ENCODE assay signal across 10 cellular contexts in the genomic region with DNA sequence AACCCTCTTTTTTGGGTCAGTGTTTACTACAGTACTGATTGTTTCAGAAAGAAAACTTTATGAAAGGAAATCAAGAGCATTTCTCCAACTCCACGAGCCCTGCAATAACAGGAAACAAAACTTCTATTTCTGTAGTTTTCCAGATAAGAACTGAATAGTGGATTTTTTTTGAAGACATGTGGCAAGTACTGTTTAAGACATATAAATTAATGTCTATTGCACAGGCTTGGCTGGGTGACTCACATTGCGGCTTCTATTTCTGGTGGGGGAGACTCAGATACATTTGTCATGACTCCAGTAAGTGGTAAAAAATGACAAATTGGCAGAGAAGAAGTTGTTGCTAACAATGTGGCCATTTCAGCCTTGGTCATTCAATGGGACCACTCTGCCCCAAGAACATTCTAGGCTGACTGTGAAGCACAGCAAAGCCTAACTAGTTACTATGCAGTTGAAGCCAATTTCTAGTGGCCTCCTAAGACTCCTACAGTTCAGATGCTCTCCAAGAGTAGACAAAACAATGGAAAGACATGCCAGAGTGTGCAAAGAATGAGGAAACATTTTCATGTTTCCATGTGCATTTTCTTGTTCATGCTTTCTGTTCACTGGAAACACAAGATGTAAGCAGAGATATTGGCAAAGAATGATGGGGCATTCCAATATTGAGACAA.
DNase-seq lines count a peak whose midpoint lies in the region; ATAC-seq, FAIRE-seq and TF ChIP-seq lines count a peak whose summit lies in the region.
"Had no signal": no experiment of that assay in that cellular context is flagged by ENCODE, and none has a peak within 500 bp of the region (broad histone marks: within the 10 kb centered on the region; RNA-seq: fewer than 3 reads in every experiment).

No MANE protein-coding gene starts in this region.

- FAIRE-seq in urothelium cell line (lab: Jason Lieb, UNC), result no peak

- H3K4me1 Mint-ChIP-seq in T-helper 17 cell, result peaks cover 2% of the 10 kb centered on the region

- TF ChIP-seq CTCF in gastroesophageal sphincter (IDR thresholded peaks at IDR 0.05), result no peak

- H3K36me3 ChIP-seq in gastroesophageal sphincter, result no peaks in the 10 kb centered on the region

- TF ChIP-seq POLR2A in gastroesophageal sphincter (IDR thresholded peaks at IDR 0.05) (no peak), GM18505 (IDR thresholded peaks at IDR 0.05; ENCODE audit: borderline replicate concordance, extremely low read depth, insufficient read depth, insufficient read length) (no peak)

- peak; percentile 93 for ATAC-seq in SK-N-SH treated with all-trans-retinoic acid at 6 μM for 48 hours
- peak; percentile 61 for ATAC-seq in gastroesophageal sphincter
- no peak for ATAC-seq in HG02588 (IDR thresholded peaks at IDR 0.05; ENCODE audit: unreplicated experiment)
- ATAC-seq in GM18505 (IDR thresholded peaks at IDR 0.05; ENCODE audit: unreplicated experiment), result no peak
- ATAC-seq in T-helper 17 cell, result no peak

- H3K4me1 ChIP-seq in gastroesophageal sphincter, result peaks cover 0 to 5% (median 0%) of the 10 kb centered on the region in 3 donors

- H3K9me3 ChIP-seq in gastroesophageal sphincter (no peaks in the 10 kb centered on the region), T-helper 17 cell (ENCODE audit: control insufficient read depth, low read length, poor library complexity, severe bottlenecking) (no peaks in the 10 kb centered on the region)

- H3K27ac Mint-ChIP-seq in T-helper 17 cell, result no peak overlapping the region

- peak; percentile 49 for DNase-seq in stimulated activated CD4-positive, alpha-beta T cell treated with anti-CD3 and anti-CD28 coated beads, Interleukin-15, amount 100 ng/mL, for 24 hours
- no peak for DNase-seq in stimulated activated CD4-positive, alpha-beta T cell treated with anti-CD3 and anti-CD28 coated beads, Interleukin-4, amount 100 ng/mL, for 4 hours
- peak; percentile 52 for DNase-seq in urothelium cell line (ENCODE audit: low spot score)
- DNase-seq in T-helper 17 cell, result no peak
- DNase-seq: activated effector memory CD4-positive, alpha-beta T cell treated with Interleukin-2 at 50 U/mL for 16 hours had no signal

- TF ChIP-seq EP300 in gastroesophageal sphincter (IDR thresholded peaks at IDR 0.05), result no peak

- WGBS in gastroesophageal sphincter (ENCODE audit: low coverage in 1 of 2), 2 donors, result 10 to 49% methylated on average over 2 of the region's 2 CpGs

- no peak overlapping the region for H3K27ac ChIP-seq in gastroesophageal sphincter

- H3K4me3 ChIP-seq in gastroesophageal sphincter, result no peak overlapping the region
- H3K4me3 ChIP-seq: skin epidermis had no signal

- no peaks in the 10 kb centered on the region for H3K36me3 Mint-ChIP-seq in T-helper 17 cell (ENCODE audit: low read depth)

- H3K4me3 Mint-ChIP-seq in T-helper 17 cell, result no peak overlapping the region

- H3K27me3 Mint-ChIP-seq in T-helper 17 cell, result peaks cover 32% of the 10 kb centered on the region

- H3K27me3 ChIP-seq in gastroesophageal sphincter, result no peaks in the 10 kb centered on the region

TF ChIP-seq in SK-N-SH treated with all-trans-retinoic acid at 6 μM for 48 hours, 23 proteins besides CTCF, POLR2A, EP300 and RAD21:
- peak; percentile 75 for TF ChIP-seq ISL1 (CRISPR knock-in tag; IDR thresholded peaks at IDR 0.05)
- TF ChIP-seq ZNF8 (CRISPR knock-in tag; IDR thresholded peaks at IDR 0.05), result no peak
- no peak for TF ChIP-seq RARB (CRISPR knock-in tag; IDR thresholded peaks at IDR 0.05)
- TF ChIP-seq ZFP3 (CRISPR knock-in tag; IDR thresholded peaks at IDR 0.05), result peak; percentile 56; the same call in 1 of the 2 replicates
- TF ChIP-seq, protein P1, sequence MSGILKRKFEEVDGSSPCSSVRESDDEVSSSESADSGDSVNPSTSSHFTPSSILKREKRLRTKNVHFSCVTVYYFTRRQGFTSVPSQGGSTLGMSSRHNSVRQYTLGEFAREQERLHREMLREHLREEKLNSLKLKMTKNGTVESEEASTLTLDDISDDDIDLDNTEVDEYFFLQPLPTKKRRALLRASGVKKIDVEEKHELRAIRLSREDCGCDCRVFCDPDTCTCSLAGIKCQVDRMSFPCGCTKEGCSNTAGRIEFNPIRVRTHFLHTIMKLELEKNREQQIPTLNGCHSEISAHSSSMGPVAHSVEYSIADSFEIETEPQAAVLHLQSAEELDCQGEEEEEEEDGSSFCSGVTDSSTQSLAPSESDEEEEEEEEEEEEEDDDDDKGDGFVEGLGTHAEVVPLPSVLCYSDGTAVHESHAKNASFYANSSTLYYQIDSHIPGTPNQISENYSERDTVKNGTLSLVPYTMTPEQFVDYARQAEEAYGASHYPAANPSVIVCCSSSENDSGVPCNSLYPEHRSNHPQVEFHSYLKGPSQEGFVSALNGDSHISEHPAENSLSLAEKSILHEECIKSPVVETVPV (CRISPR knock-in tag; IDR thresholded peaks at IDR 0.05), result 0 out of 2 replicates have a peak, but pooled peaks have one; percentile 27
- 0 out of 2 replicates have a peak, but pooled peaks have one; percentile 47 for TF ChIP-seq SNAI2 (CRISPR knock-in tag; IDR thresholded peaks at IDR 0.05)
- TF ChIP-seq TCF4 (CRISPR knock-in tag; IDR thresholded peaks at IDR 0.05; ENCODE audit: borderline replicate concordance), result no peak
- TF ChIP-seq, protein P2, sequence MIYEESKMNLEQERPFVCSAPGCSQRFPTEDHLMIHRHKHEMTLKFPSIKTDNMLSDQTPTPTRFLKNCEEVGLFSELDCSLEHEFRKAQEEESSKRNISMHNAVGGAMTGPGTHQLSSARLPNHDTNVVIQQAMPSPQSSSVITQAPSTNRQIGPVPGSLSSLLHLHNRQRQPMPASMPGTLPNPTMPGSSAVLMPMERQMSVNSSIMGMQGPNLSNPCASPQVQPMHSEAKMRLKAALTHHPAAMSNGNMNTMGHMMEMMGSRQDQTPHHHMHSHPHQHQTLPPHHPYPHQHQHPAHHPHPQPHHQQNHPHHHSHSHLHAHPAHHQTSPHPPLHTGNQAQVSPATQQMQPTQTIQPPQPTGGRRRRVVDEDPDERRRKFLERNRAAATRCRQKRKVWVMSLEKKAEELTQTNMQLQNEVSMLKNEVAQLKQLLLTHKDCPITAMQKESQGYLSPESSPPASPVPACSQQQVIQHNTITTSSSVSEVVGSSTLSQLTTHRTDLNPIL (CRISPR knock-in tag; IDR thresholded peaks at IDR 0.05; ENCODE audit: low read depth), result 0 out of 2 replicates have a peak, but pooled peaks have one; percentile 30
- 0 out of 2 replicates have a peak, but pooled peaks have one; percentile 44 for TF ChIP-seq OSR1 (CRISPR knock-in tag; IDR thresholded peaks at IDR 0.05)
TF ChIP-seq in SK-N-SH treated with all-trans-retinoic acid at 6 μM for 48 hours: peak in this region for 6.

Comparison
In these comparisons a context has a peak if more than half of its experiments do, and no peak if none do; other contexts are left out.
1. DNase-seq: peak in stimulated activated CD4-positive, alpha-beta T cell treated with anti-CD3 and anti-CD28 coated beads, Interleukin-15, amount 100 ng/mL, for 24 hours (single experiment) and urothelium cell line (single experiment); none in stimulated activated CD4-positive, alpha-beta T cell treated with anti-CD3 and anti-CD28 coated beads, Interleukin-4, amount 100 ng/mL, for 4 hours (0 of 2) and T-helper 17 cell (0 of 3).
2. ATAC-seq: peak in SK-N-SH treated with all-trans-retinoic acid at 6 μM for 48 hours (single experiment) and gastroesophageal sphincter (single experiment); none in HG02588 (single experiment), GM18505 (single experiment) and T-helper 17 cell (single experiment).